ENCODE assay signal across 8 cellular contexts in genomic region chr1:21175324-21175669, GRCh38. TPM values are rescaled to one million over a fixed set of nuclear protein-coding genes. Genes with fewer than 3 reads are reported as not detected.
DNase-seq lines count a peak whose midpoint lies in the region; ATAC-seq and TF ChIP-seq lines count a peak whose summit lies in the region.

No MANE protein-coding gene starts in this region.

- H3K27ac Mint-ChIP-seq in stimulated activated naive CD8-positive, alpha-beta T cell treated with anti-CD3 and anti-CD28 coated beads, Interleukin-15, amount 100 ng/mL, for 72 hours, result peak overlapping the region; percentile 99

- no peaks in the 10 kb centered on the region for H3K9me3 ChIP-seq in left lung

- no peak for TF ChIP-seq CTCF in left lung (IDR thresholded peaks at IDR 0.05)

- intact Hi-C loops in left lung (cut with DNase I), result no loop called here

- H3K4me1 Mint-ChIP-seq in stimulated activated naive CD8-positive, alpha-beta T cell treated with anti-CD3 and anti-CD28 coated beads, Interleukin-15, amount 100 ng/mL, for 72 hours, result peaks cover 24% of the 10 kb centered on the region

- no peaks in the 10 kb centered on the region for H3K27me3 Mint-ChIP-seq in stimulated activated naive CD8-positive, alpha-beta T cell treated with anti-CD3 and anti-CD28 coated beads, Interleukin-15, amount 100 ng/mL, for 72 hours

- H3K4me1 ChIP-seq in left lung, result peaks cover 4 to 30% of the 10 kb centered on the region in 2 donors

- no peaks in the 10 kb centered on the region for H3K9me3 Mint-ChIP-seq in stimulated activated naive CD8-positive, alpha-beta T cell treated with anti-CD3 and anti-CD28 coated beads, Interleukin-15, amount 100 ng/mL, for 72 hours

- H3K27ac ChIP-seq in left lung, result peak overlapping the region; percentile 88 to 99

- peaks cover 0 to 1% of the 10 kb centered on the region in 2 donors for H3K36me3 ChIP-seq in left lung

- peak; percentile 70 for DNase-seq in activated effector memory CD4-positive, alpha-beta T cell treated with anti-CD3 and anti-CD28 coated beads, Interleukin-2, amount 50 U/mL, for 16 hours
- DNase-seq in activated effector memory CD4-positive, alpha-beta T cell treated with Interleukin-2 at 50 U/mL for 16 hours, result no peak
- DNase-seq in SK-MEL-5 (ENCODE audit: low read depth, low spot score) (peak; percentile 34), cerebellar cortex (ENCODE audit: low spot score) (peak; percentile 54), left lung (peak in 1 of 2 donors; percentile 72), NCI-H1105 treated with DMSO at 0.1 percent for 48 hours (lab: John Stamatoyannopoulos, UW) (no peak)
- DNase-seq in stimulated activated naive CD8-positive, alpha-beta T cell treated with anti-CD3 and anti-CD28 coated beads, Interleukin-15, amount 100 ng/mL, for 72 hours, result peak in 1 of 2 donors; percentile 26

- no peaks in the 10 kb centered on the region for H3K27me3 ChIP-seq in left lung

- peak overlapping the region; percentile 87 to 97 for H3K4me3 Mint-ChIP-seq in stimulated activated naive CD8-positive, alpha-beta T cell treated with anti-CD3 and anti-CD28 coated beads, Interleukin-15, amount 100 ng/mL, for 72 hours

- ATAC-seq in left lung (peak; percentile 18), HG03025 (IDR thresholded peaks at IDR 0.05; ENCODE audit: low FRiP score, unreplicated experiment) (no peak)
- no peak for ATAC-seq in stimulated activated naive CD8-positive, alpha-beta T cell treated with anti-CD3 and anti-CD28 coated beads, Interleukin-15, amount 100 ng/mL, for 72 hours

- H3K4me3 ChIP-seq in left lung, result peak overlapping the region; percentile 75 to 82

- in situ Hi-C loops in SK-MEL-5 (cut with HindIII; ENCODE audit: low pct_unique_long_range_greater_than_20kb, low sequenced_read_pairs), result no loop called here

RNA-seq across cellular contexts. Expression of gene EIF4G3, which starts 1.4 kb away (rescaled TPM):
- 25.1 and 25.7 TPM in 2 replicates for total RNA-seq in SK-MEL-5 (2014; rRNA removed; shearing (Covaris generic))
- polyA plus RNA-seq in SK-MEL-5 (2015; cell fraction: cytosol; rRNA removed), result 23.2 and 33.6 TPM in 2 replicates
- 38.0 and 57.1 TPM in 2 replicates for polyA plus RNA-seq in SK-MEL-5 (2015; cell fraction: nucleus; rRNA removed)
- 10 to 100 TPM; 54.6 to 56.8 TPM for total RNA-seq in left lung

Comparison
In these comparisons a context has a peak if more than half of its experiments do, and no peak if none do; other contexts are left out.
1. DNase-seq: peak in activated effector memory CD4-positive, alpha-beta T cell treated with anti-CD3 and anti-CD28 coated beads, Interleukin-2, amount 50 U/mL, for 16 hours (single experiment), SK-MEL-5 (single experiment) and cerebellar cortex (single experiment); none in activated effector memory CD4-positive, alpha-beta T cell treated with Interleukin-2 at 50 U/mL for 16 hours (single experiment) and NCI-H1105 treated with DMSO at 0.1 percent for 48 hours (single experiment).